Comparison of ENCODE assay signal across 1 cellular context in genomic region chr6:52155791-52156576, GRCh38.
TF ChIP-seq lines count a peak whose summit lies in the region.

No MANE protein-coding gene starts in this region.

TF ChIP-seq in HepG2, 621 proteins besides CTCF, POLR2A, EP300 and RAD21 (continued from another document):
- TF ChIP-seq AFF4 (CRISPR knock-in tag; IDR thresholded peaks at IDR 0.05) (no peak), ZNF263 (CRISPR knock-in tag; IDR thresholded peaks at IDR 0.05) (no peak), MTA3 (CRISPR knock-in tag; IDR thresholded peaks at IDR 0.05) (no peak)
TF ChIP-seq in HepG2: peak in this region for 0.
